16 cellular contexts compared by ENCODE assay signal in genomic region chr11:134385774-134386565, GRCh38. TPM values are rescaled to one million over a fixed set of nuclear protein-coding genes. Genes with fewer than 3 reads are reported as not detected.
DNase-seq lines count a peak whose midpoint lies in the region; ATAC-seq and TF ChIP-seq lines count a peak whose summit lies in the region.
"Had no signal": no experiment of that assay in that cellular context is flagged by ENCODE, and none has a peak within 500 bp of the region (broad histone marks: within the 10 kb centered on the region; RNA-seq: fewer than 3 reads in every experiment).

No MANE protein-coding gene starts in this region.

- no peak overlapping the region for H3K27ac ChIP-seq in breast epithelium
- peak overlapping the region; percentile 68 for H3K27ac ChIP-seq in substantia nigra (ENCODE audit: low read depth, low read length, poor library complexity, severe bottlenecking)
- no peak overlapping the region for H3K27ac ChIP-seq in ascending aorta
- H3K27ac ChIP-seq: colonic mucosa, neutrophil had no signal

- H3K9me3 ChIP-seq in breast epithelium: no peaks in the 10 kb centered on the region
- H3K9me3 ChIP-seq in ascending aorta: no peaks in the 10 kb centered on the region
- H3K9me3 ChIP-seq: colonic mucosa, neutrophil had no signal

- H3K4me1 ChIP-seq in breast epithelium (no peaks in the 10 kb centered on the region), ascending aorta (peaks cover 0 to 3% of the 10 kb centered on the region in 2 donors)
- H3K4me1 ChIP-seq: colonic mucosa had no signal

- H3K4me3 Mint-ChIP-seq in MCF 10A (ENCODE audit: unreplicated experiment): no peak overlapping the region
- H3K4me3 Mint-ChIP-seq in activated T-helper 17 cell treated with anti-CD3 and anti-CD28 coated beads, Interleukin-2, amount 50 U/mL, for 72 hours: peak overlapping the region; percentile 7
- H3K4me3 Mint-ChIP-seq: stimulated activated naive CD8-positive, alpha-beta T cell treated with anti-CD3 and anti-CD28 coated beads, Interleukin-15, amount 100 ng/mL, for 72 hours had no signal

- DNase-seq in MCF 10A (ENCODE audit: unreplicated experiment) (peak; percentile 10), breast epithelium (ENCODE audit: low spot score in 2 of 2) (no peak), NCI-H2171 (lab: John Stamatoyannopoulos, UW) (peak; percentile 63), substantia nigra (lab: John Stamatoyannopoulos, UW) (peak in 25 of 49 donors; percentile 9 to 66 (median 33)), sciatic nerve (ENCODE audit: low spot score) (no peak), ascending aorta (ENCODE audit: low spot score in 2 of 2) (no peak)
- DNase-seq: activated CD4-positive, alpha-beta T cell treated with anti-CD3 and anti-CD28 coated beads for 4 hours; activated naive CD4-positive, alpha-beta T cell treated with Interleukin-2 at 50 U/mL for 16 hours; colonic mucosa; foreskin fibroblast; H7; stimulated activated naive CD8-positive, alpha-beta T cell treated with anti-CD3 and anti-CD28 coated beads, Interleukin-15, amount 100 ng/mL, for 72 hours had no signal

- TF ChIP-seq CTCF in MCF 10A (IDR thresholded peaks at IDR 0.05; ENCODE audit: unreplicated experiment): no peak
- TF ChIP-seq CTCF in breast epithelium (IDR thresholded peaks at IDR 0.05): no peak
- no peak for TF ChIP-seq CTCF in ascending aorta (IDR thresholded peaks at IDR 0.05)

- POLR2A ChIA-PET in MCF 10A (lab: Yijun Ruan, JAX): interaction anchor here (0.6 kb wide), 1 partner anchor 20 kb away, joined by 3 read pairs; no protein-coding TSS in a partner anchor

- no peaks in the 10 kb centered on the region for H3K4me1 Mint-ChIP-seq in MCF 10A (ENCODE audit: insufficient read depth, unreplicated experiment)
- peaks cover 19% of the 10 kb centered on the region for H3K4me1 Mint-ChIP-seq in activated T-helper 17 cell treated with anti-CD3 and anti-CD28 coated beads, Interleukin-2, amount 50 U/mL, for 72 hours

- CTCF ChIA-PET in MCF 10A (lab: Yijun Ruan, JAX): no interaction called here

- H3K4me3 ChIP-seq in breast epithelium: no peak overlapping the region
- H3K4me3 ChIP-seq in ascending aorta: peak overlapping the region in 1 of 2 donors; percentile 15
- H3K4me3 ChIP-seq: colonic mucosa had no signal

- no peak for ATAC-seq in activated T-helper 17 cell treated with anti-CD3 and anti-CD28 coated beads, Interleukin-2, amount 50 U/mL, for 72 hours (replicated peaks)
- no peak for ATAC-seq in HG03521 (IDR thresholded peaks at IDR 0.05; ENCODE audit: unreplicated experiment)
- ATAC-seq in sciatic nerve: no peak
- ATAC-seq: stimulated activated naive CD8-positive, alpha-beta T cell treated with anti-CD3 and anti-CD28 coated beads, Interleukin-15, amount 100 ng/mL, for 72 hours had no signal

- no TSS peak for BruUV-seq in MCF 10A (replicated peaks; lab: Mats Ljungman, UMichigan)

- intact Hi-C loops in MCF 10A (cut with micrococcal nuclease) (no loop called here), breast epithelium (cut with DNase I; ENCODE audit: low total_unique reads) (no loop called here), sciatic nerve (cut with DNase I) (no loop called here), ascending aorta (cut with DNase I) (no loop called here)

- H3K27me3 ChIP-seq in breast epithelium (peaks cover 0 to 4% of the 10 kb centered on the region in 2 donors), ascending aorta (no peaks in the 10 kb centered on the region)
- H3K27me3 ChIP-seq: colonic mucosa had no signal

- no peak overlapping the region for H3K27ac Mint-ChIP-seq in MCF 10A (ENCODE audit: low read depth, unreplicated experiment)
- H3K27ac Mint-ChIP-seq in activated T-helper 17 cell treated with anti-CD3 and anti-CD28 coated beads, Interleukin-2, amount 50 U/mL, for 72 hours: no peak overlapping the region
- H3K27ac Mint-ChIP-seq: stimulated activated naive CD8-positive, alpha-beta T cell treated with anti-CD3 and anti-CD28 coated beads, Interleukin-15, amount 100 ng/mL, for 72 hours had no signal

- peaks cover 4% of the 10 kb centered on the region for H3K36me3 Mint-ChIP-seq in MCF 10A (ENCODE audit: insufficient read depth, unreplicated experiment)
- no peaks in the 10 kb centered on the region for H3K36me3 Mint-ChIP-seq in activated T-helper 17 cell treated with anti-CD3 and anti-CD28 coated beads, Interleukin-2, amount 50 U/mL, for 72 hours (ENCODE audit: low read depth)

- TF ChIP-seq POLR2A in breast epithelium (IDR thresholded peaks at IDR 0.05): no peak

- H3K9me3 Mint-ChIP-seq in MCF 10A (ENCODE audit: unreplicated experiment): no peaks in the 10 kb centered on the region
- no peaks in the 10 kb centered on the region for H3K9me3 Mint-ChIP-seq in activated T-helper 17 cell treated with anti-CD3 and anti-CD28 coated beads, Interleukin-2, amount 50 U/mL, for 72 hours
- H3K9me3 Mint-ChIP-seq: stimulated activated naive CD8-positive, alpha-beta T cell treated with anti-CD3 and anti-CD28 coated beads, Interleukin-15, amount 100 ng/mL, for 72 hours had no signal

- H3K36me3 ChIP-seq in breast epithelium (no peaks in the 10 kb centered on the region), ascending aorta (no peaks in the 10 kb centered on the region)
- H3K36me3 ChIP-seq: colonic mucosa, neutrophil had no signal

- H3K27me3 Mint-ChIP-seq in MCF 10A (ENCODE audit: insufficient read depth, unreplicated experiment): no peaks in the 10 kb centered on the region
- peaks cover 12% of the 10 kb centered on the region for H3K27me3 Mint-ChIP-seq in activated T-helper 17 cell treated with anti-CD3 and anti-CD28 coated beads, Interleukin-2, amount 50 U/mL, for 72 hours

RNA-seq across cellular contexts. Expression of gene B3GAT1, which starts 26.1 kb away (rescaled TPM):
- not detected in 2 replicates for total RNA-seq in MCF 10A (2022)
- 1 to 10 TPM in 2 of 3 donors, under 1 TPM in 1; 0.16 to 2.9 (median 2.8) TPM for total RNA-seq in breast epithelium
- under 1 TPM; 0.16 to 0.17 TPM for total RNA-seq in activated T-helper 17 cell treated with anti-CD3 and anti-CD28 coated beads, Interleukin-2, amount 50 U/mL, for 72 hours
- 23.3 TPM for total RNA-seq in sciatic nerve
- total RNA-seq in ascending aorta: 0.32 TPM
- total RNA-seq: M059J had no signal

RNA-seq across cellular contexts. Expression of gene GLB1L2, which starts 54.2 kb away (rescaled TPM):
- 11.1 and 17.0 TPM in 2 replicates for total RNA-seq in MCF 10A (2022)
- 10 to 100 TPM in 1 of 3 donors, 1 to 10 TPM in 2; 3.4 to 11.5 (median 6.6) TPM for total RNA-seq in breast epithelium
- 1 to 10 TPM; 2.0 to 4.0 TPM for total RNA-seq in activated T-helper 17 cell treated with anti-CD3 and anti-CD28 coated beads, Interleukin-2, amount 50 U/mL, for 72 hours
- 1.6 TPM for total RNA-seq in sciatic nerve
- 1.7 TPM for total RNA-seq in ascending aorta
- total RNA-seq: M059J had no signal

Comparison
In these comparisons a context has a peak if more than half of its experiments do, and no peak if none do; other contexts are left out.
1. DNase-seq: peak in MCF 10A (single experiment), NCI-H2171 (single experiment) and substantia nigra (25 of 49); none in breast epithelium (0 of 2), sciatic nerve (single experiment) and ascending aorta (0 of 2).